In the genomic region with DNA sequence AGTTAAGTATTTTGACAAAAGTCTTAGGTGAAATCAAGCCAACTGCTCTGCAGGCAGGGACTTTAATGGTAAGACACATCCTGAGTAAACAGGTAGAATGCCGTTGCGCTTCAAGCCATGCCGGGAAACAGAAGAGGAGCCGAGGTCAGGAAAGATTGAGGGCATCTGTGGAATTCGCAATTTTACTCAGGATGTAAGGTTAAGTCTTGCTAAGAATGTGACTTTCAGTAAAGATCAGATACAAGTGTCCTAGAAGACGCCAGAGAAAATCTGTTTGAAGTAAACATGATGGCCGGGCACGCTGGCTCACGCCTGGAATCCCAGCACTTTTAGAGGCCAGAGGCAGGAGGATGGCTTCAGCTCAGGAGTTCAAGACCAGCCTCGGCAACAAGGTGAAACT, we compare ENCODE assay signal across 31 cellular contexts. TPM values are rescaled to one million over a fixed set of nuclear protein-coding genes. Genes with fewer than 3 reads are reported as not detected.
"Had no signal": no experiment of that assay in that cellular context is flagged by ENCODE, and none has a peak within 500 bp of the region (broad histone marks: within the 10 kb centered on the region; RNA-seq: fewer than 3 reads in every experiment).

No MANE protein-coding gene starts in this region.

- H3K36me3 ChIP-seq: right atrium auricular region, stomach, thyroid gland had no signal

- H3K9me3 ChIP-seq: right atrium auricular region, thyroid gland had no signal

- H3K4me1 ChIP-seq: parathyroid adenoma, right atrium auricular region, stomach had no signal

- H3K27me3 ChIP-seq: right atrium auricular region, stomach, thyroid gland had no signal

- H3K27ac ChIP-seq: parathyroid adenoma, right atrium auricular region, stomach, thyroid gland had no signal

- H3K4me3 Mint-ChIP-seq: activated CD8-positive, alpha-beta T cell treated with anti-CD3 and anti-CD28 coated beads for 36 hours; activated T-cell treated with anti-CD3 and anti-CD28 coated beads, Interleukin-2, amount 50 U/mL, for 4 hours; activated T-helper 17 cell treated with anti-CD3 and anti-CD28 coated beads, Interleukin-2, amount 50 U/mL, for 72 hours; mesothelial cell of epicardium; naive B cell; stimulated activated naive B cell treated with anti-CD40 and anti-IgM and Interleukin-4, amounts not matched to agents 10 μg/mL and 1 μg/mL and 100 μg/mL, for 72 hours had no signal

- H3K4me2 ChIP-seq: smooth muscle cell had no signal

- H3K36me3 Mint-ChIP-seq: mesothelial cell of epicardium, naive B cell had no signal

- H2AFZ ChIP-seq: parathyroid adenoma had no signal

- H3K27me3 Mint-ChIP-seq: activated CD8-positive, alpha-beta T cell treated with anti-CD3 and anti-CD28 coated beads for 36 hours; activated T-helper 17 cell treated with anti-CD3 and anti-CD28 coated beads, Interleukin-2, amount 50 U/mL, for 72 hours; stimulated activated naive B cell treated with anti-CD40 and anti-IgM and Interleukin-4, amounts not matched to agents 10 μg/mL and 1 μg/mL and 100 μg/mL, for 72 hours had no signal

- H3K4me1 Mint-ChIP-seq: activated T-helper 17 cell treated with anti-CD3 and anti-CD28 coated beads, Interleukin-2, amount 50 U/mL, for 72 hours; naive B cell; stimulated activated naive B cell treated with anti-CD40 and anti-IgM and Interleukin-4, amounts not matched to agents 10 μg/mL and 1 μg/mL and 100 μg/mL, for 72 hours had no signal

- H3K27ac Mint-ChIP-seq: activated CD8-positive, alpha-beta T cell treated with anti-CD3 and anti-CD28 coated beads for 36 hours; activated naive CD4-positive, alpha-beta T cell treated with anti-CD3 and anti-CD28 coated beads, Interleukin-2, amount 50 U/mL, for 72 hours; activated T-helper 17 cell treated with anti-CD3 and anti-CD28 coated beads, Interleukin-2, amount 50 U/mL, for 72 hours; mesothelial cell of epicardium; naive B cell; stimulated activated naive B cell treated with anti-CD40 and anti-IgM and Interleukin-4, amounts not matched to agents 10 μg/mL and 1 μg/mL and 100 μg/mL, for 72 hours had no signal

- DNase-seq: activated CD4-positive, alpha-beta T cell treated with anti-CD3 and anti-CD28 coated beads for 1 hour; activated CD4-positive, alpha-beta T cell treated with anti-CD3 and anti-CD28 coated beads, Interleukin-2, amount 50 U/mL, for 1 hour; activated CD8-positive, alpha-beta T cell treated with anti-CD3 and anti-CD28 coated beads for 36 hours; activated T-cell treated with anti-CD3 and anti-CD28 coated beads, Interleukin-2, amount 50 U/mL, for 4 hours; effector memory CD4-positive, alpha-beta T cell; foreskin fibroblast; head of caudate nucleus; hypothalamus; left cardiac atrium; left ventricle myocardium superior; naive B cell; nucleus accumbens; stimulated activated CD4-positive, alpha-beta T cell treated with anti-CD3 and anti-CD28 coated beads, Interleukin-15, amount 100 ng/mL, for 24 hours; stimulated activated CD4-positive, alpha-beta T cell treated with anti-CD3 and anti-CD28 coated beads, Interleukin-2, amount 100 ng/mL, for 24 hours; stimulated activated naive B cell treated with anti-CD40 and anti-IgM and Interleukin-4, amounts not matched to agents 10 μg/mL and 1 μg/mL and 100 μg/mL, for 72 hours; stomach; T-helper 2 cell; thyroid gland had no signal

- H3K79me2 ChIP-seq: parathyroid adenoma had no signal

- ATAC-seq: activated CD8-positive, alpha-beta T cell treated with anti-CD3 and anti-CD28 coated beads for 36 hours; activated naive CD4-positive, alpha-beta T cell treated with anti-CD3 and anti-CD28 coated beads, Interleukin-2, amount 50 U/mL, for 72 hours; activated T-cell treated with anti-CD3 and anti-CD28 coated beads, Interleukin-2, amount 50 U/mL, for 4 hours; activated T-helper 17 cell treated with anti-CD3 and anti-CD28 coated beads, Interleukin-2, amount 50 U/mL, for 72 hours; esophagus mucosa; left cardiac atrium; left ventricle myocardium superior; stimulated activated naive B cell treated with anti-CD40 and anti-IgM and Interleukin-4, amounts not matched to agents 10 μg/mL and 1 μg/mL and 100 μg/mL, for 72 hours had no signal

- H3K4me3 ChIP-seq: right atrium auricular region, smooth muscle cell, stomach, thyroid gland had no signal

- H3K9me3 Mint-ChIP-seq: activated CD8-positive, alpha-beta T cell treated with anti-CD3 and anti-CD28 coated beads for 36 hours; mesothelial cell of epicardium had no signal

RNA-seq across cellular contexts. Expression of a gene that starts 33.4 kb away (rescaled TPM):
- total RNA-seq: activated CD8-positive, alpha-beta T cell treated with anti-CD3 and anti-CD28 coated beads for 36 hours; activated naive CD4-positive, alpha-beta T cell treated with anti-CD3 and anti-CD28 coated beads, Interleukin-2, amount 50 U/mL, for 72 hours; activated T-cell treated with anti-CD3 and anti-CD28 coated beads, Interleukin-2, amount 50 U/mL, for 4 hours; activated T-helper 17 cell treated with anti-CD3 and anti-CD28 coated beads, Interleukin-2, amount 50 U/mL, for 72 hours; dermis microvascular lymphatic vessel endothelial cell; endothelial cell of umbilical vein; esophagus mucosa; left cardiac atrium; left ventricle myocardium superior; lung microvascular endothelial cell; mesothelial cell of epicardium; pulmonary artery endothelial cell; right atrium auricular region; smooth muscle cell; thyroid gland; ureter had no signal
- polyA plus RNA-seq: endothelial cell of umbilical vein, neural cell, smooth muscle cell, stomach had no signal
